10 cellular contexts compared by ENCODE assay signal in genomic region chr3:52088445-52089367, GRCh38. TPM values are rescaled to one million over a fixed set of nuclear protein-coding genes. Genes with fewer than 3 reads are reported as not detected.
DNase-seq lines count a peak whose midpoint lies in the region; ATAC-seq, FAIRE-seq and TF ChIP-seq lines count a peak whose summit lies in the region.
"Had no signal": no experiment of that assay in that cellular context is flagged by ENCODE, and none has a peak within 500 bp of the region (broad histone marks: within the 10 kb centered on the region; RNA-seq: fewer than 3 reads in every experiment).

No MANE protein-coding gene starts in this region.

- CTCF ChIA-PET in Calu3 (lab: Charles Lee): interaction anchor here (1.2 kb wide), 1 partner anchor 11 kb away, joined by 3 read pairs; no protein-coding TSS in a partner anchor

- H2AFZ ChIP-seq in fibroblast of lung (ENCODE audit: low read length): no peak overlapping the region

- H3K4me3 ChIP-seq in GM12865 (ENCODE audit: low read depth, low read length) (no peak overlapping the region), fibroblast of lung (replicated peaks in 1 of 4; ENCODE audit: control extremely low read depth in 1 of 4, insufficient read depth in 1 of 4, low read depth in 3 of 4, low read length in 4 of 4) (no peak overlapping the region)

- H3K4me2 ChIP-seq in fibroblast of lung (ENCODE audit: extremely low read depth, insufficient read depth, low read length): no peak overlapping the region

- H3K27ac ChIP-seq in fibroblast of lung (ENCODE audit: insufficient read depth, low read length): peak overlapping the region; percentile 88
- H3K27ac ChIP-seq: VCaP had no signal

- no peaks in the 10 kb centered on the region for H3K9me3 ChIP-seq in fibroblast of lung (ENCODE audit: control insufficient read depth, insufficient read depth, low read depth, low read length)

- TF ChIP-seq CTCF in GM12865 (IDR thresholded peaks at IDR 0.05; ENCODE audit: insufficient read depth, low read depth, low read length, missing control alignments) (no peak), fibroblast of lung (conservative IDR thresholded peaks at IDR 0.05 in 1 of 2, IDR thresholded peaks at IDR 0.05 in 1 of 2; ENCODE audit: low read depth in 1 of 2, low read length in 2 of 2) (no peak), omental fat pad (IDR thresholded peaks at IDR 0.05) (no peak), Calu3 (IDR thresholded peaks at IDR 0.05; ENCODE audit: unreplicated experiment) (no peak)

- H3K4me3 Mint-ChIP-seq in Calu3 (ENCODE audit: low read depth, unreplicated experiment): no peak overlapping the region

- no peaks in the 10 kb centered on the region for H3K36me3 Mint-ChIP-seq in Calu3 (ENCODE audit: insufficient read depth, unreplicated experiment)

- no peaks in the 10 kb centered on the region for H4K20me1 ChIP-seq in fibroblast of lung (ENCODE audit: control insufficient read depth, extremely low read depth, insufficient read depth, low read length)

- peaks cover 45% of the 10 kb centered on the region for H3K4me1 ChIP-seq in fibroblast of lung (ENCODE audit: control insufficient read depth, extremely low read depth, insufficient read depth, low read length)

- no TSS peak for BruUV-seq in Calu3 (replicated peaks; lab: Mats Ljungman, UMichigan)

- no peaks in the 10 kb centered on the region for H3K36me3 ChIP-seq in fibroblast of lung (ENCODE audit: control insufficient read depth, insufficient read depth, low read length)

- H3K27me3 Mint-ChIP-seq in Calu3 (ENCODE audit: unreplicated experiment): no peaks in the 10 kb centered on the region

- H3K9ac ChIP-seq in fibroblast of lung (ENCODE audit: insufficient read depth, low read length): no peak overlapping the region

- intact Hi-C loops in Calu3 (cut with micrococcal nuclease; ENCODE audit: unreplicated experiment): no loop called here

- DNase-seq in GM12865 (ENCODE audit: low read depth): peak; percentile 9
- peak; percentile 53 for DNase-seq in RCC 7860 (ENCODE audit: low spot score)
- peak; percentile 60 to 89 for DNase-seq in fibroblast of lung (ENCODE audit: low read depth in 2 of 2)
- DNase-seq in omental fat pad (ENCODE audit: low spot score): peak; percentile 42
- DNase-seq in NCI-H510A (lab: John Stamatoyannopoulos, UW): no peak
- DNase-seq in Calu3: no peak
- DNase-seq in NCI-H1105 treated with DMSO at 0.1 percent for 48 hours (lab: John Stamatoyannopoulos, UW): no peak
- no peak for DNase-seq in stimulated activated naive CD8-positive, alpha-beta T cell treated with anti-CD3 and anti-CD28 coated beads, Interleukin-15, Interleukin-2, amounts not matched to agents 100 U/mL and 50 U/mL, for 24 hours
- DNase-seq: NCI-H1436 had no signal

- H3K4me1 Mint-ChIP-seq in Calu3 (ENCODE audit: low read depth, unreplicated experiment): no peaks in the 10 kb centered on the region

- no peaks in the 10 kb centered on the region for H3K9me3 Mint-ChIP-seq in Calu3 (ENCODE audit: low read depth, unreplicated experiment)

- no peak overlapping the region for H3K27ac Mint-ChIP-seq in Calu3 (ENCODE audit: unreplicated experiment)

- FAIRE-seq in RCC 7860 (lab: Jason Lieb, UNC): no peak

- ATAC-seq in omental fat pad (ENCODE audit: low FRiP score): no peak
- no peak for ATAC-seq in stimulated activated naive CD8-positive, alpha-beta T cell treated with anti-CD3 and anti-CD28 coated beads, Interleukin-15, Interleukin-2, amounts not matched to agents 100 U/mL and 50 U/mL, for 24 hours

- H3K79me2 ChIP-seq in fibroblast of lung (ENCODE audit: control insufficient read depth, insufficient read depth, low read length): no peaks in the 10 kb centered on the region

- no peaks in the 10 kb centered on the region for H3K27me3 ChIP-seq in fibroblast of lung (ENCODE audit: control insufficient read depth, insufficient read depth, low read length)

RNA-seq across cellular contexts. Expression of gene DUSP7, which starts 32.3 kb away (rescaled TPM):
- 5.4 and 5.6 TPM in 2 replicates for total RNA-seq in fibroblast of lung
- 23.7 and 26.5 TPM in 2 replicates for polyA plus RNA-seq in fibroblast of lung
- 15.2 and 16.3 TPM in 2 replicates for polyA plus RNA-seq in fibroblast of lung (2012)
- 58.6 and 71.0 TPM in 2 replicates for polyA minus RNA-seq in fibroblast of lung (ENCODE audit: low replicate concordance)
- total RNA-seq in omental fat pad: 10 to 100 TPM in 3 of 4 donors, 1 to 10 TPM in 1; 5.5 to 22.2 (median 16.8) TPM
- 7.7 and 7.9 TPM in 2 replicates for total RNA-seq in Calu3 (2022)

Comparison
In these comparisons a context has a peak if more than half of its experiments do, and no peak if none do; other contexts are left out.
1. DNase-seq: peak in GM12865 (single experiment), RCC 7860 (single experiment), fibroblast of lung (2 of 2) and omental fat pad (single experiment); none in NCI-H510A (single experiment), Calu3 (single experiment), NCI-H1105 treated with DMSO at 0.1 percent for 48 hours (single experiment) and stimulated activated naive CD8-positive, alpha-beta T cell treated with anti-CD3 and anti-CD28 coated beads, Interleukin-15, Interleukin-2, amounts not matched to agents 100 U/mL and 50 U/mL, for 24 hours (single experiment).